ENCODE assay signal across 17 cellular contexts in the genomic region with DNA sequence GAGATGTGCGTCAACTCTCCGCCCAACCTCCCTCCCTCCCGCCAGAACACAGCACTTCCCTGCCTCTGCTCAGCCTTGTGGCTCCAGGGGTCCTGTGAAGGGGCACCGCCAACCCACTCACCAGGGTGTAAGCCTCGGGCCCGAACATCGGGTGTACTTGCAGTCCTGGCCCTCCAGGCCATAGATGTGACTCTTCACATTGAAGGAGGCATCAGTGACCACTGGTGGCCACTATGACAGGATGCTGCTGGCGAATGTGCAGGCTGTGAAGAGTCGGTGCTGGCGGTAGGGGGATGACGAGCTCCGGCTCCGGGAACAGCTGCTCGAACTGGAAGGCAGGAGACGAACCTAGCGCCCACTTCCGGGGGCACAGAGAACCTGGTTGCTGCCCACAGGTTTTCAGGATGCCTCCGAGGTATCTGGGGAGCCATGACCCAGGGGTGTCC.
"Had no signal": no experiment of that assay in that cellular context is flagged by ENCODE, and none has a peak within 500 bp of the region (broad histone marks: within the 10 kb centered on the region; RNA-seq: fewer than 3 reads in every experiment).

No MANE protein-coding gene starts in this region.

- H3K27me3 Mint-ChIP-seq: activated naive CD4-positive, alpha-beta T cell treated with anti-CD3 and anti-CD28 coated beads, Interleukin-2, amount 50 U/mL, for 24 hours; naive thymus-derived CD8-positive, alpha-beta T cell had no signal

- ATAC-seq: activated T-cell treated with anti-CD3 and anti-CD28 coated beads, Interleukin-2, amount 50 U/mL, for 4 hours; left lung; naive thymus-derived CD8-positive, alpha-beta T cell; stimulated activated naive B cell treated with anti-CD40 and anti-IgM and Interleukin-4, amounts not matched to agents 10 μg/mL and 1 μg/mL and 100 μg/mL, for 72 hours had no signal

- H2AFZ ChIP-seq: hepatocyte had no signal

- H3K4me3 ChIP-seq: adrenal gland, cardiac muscle cell, hepatocyte, left lung, tibial artery, uterus had no signal

- H3K79me2 ChIP-seq: hepatocyte had no signal

- H3K4me1 ChIP-seq: adrenal gland, left lung, tibial artery, uterus had no signal

- FAIRE-seq: endometrium, kidney had no signal

- H3K9me3 Mint-ChIP-seq: activated naive CD4-positive, alpha-beta T cell treated with anti-CD3 and anti-CD28 coated beads, Interleukin-2, amount 50 U/mL, for 24 hours; activated T-cell treated with anti-CD3 and anti-CD28 coated beads, Interleukin-2, amount 50 U/mL, for 4 hours; naive thymus-derived CD8-positive, alpha-beta T cell; stimulated activated naive B cell treated with anti-CD40 and anti-IgM and Interleukin-4, amounts not matched to agents 10 μg/mL and 1 μg/mL and 100 μg/mL, for 72 hours had no signal

- H3K4me2 ChIP-seq: hepatocyte had no signal

- H3K27me3 ChIP-seq: adrenal gland, cardiac muscle cell, hepatocyte, left lung, uterus had no signal

- DNase-seq: activated CD4-positive, alpha-beta T cell treated with anti-CD3 and anti-CD28 coated beads, Interleukin-2, amount 50 U/mL, for 48 hours; activated effector memory CD4-positive, alpha-beta T cell treated with Interleukin-2 at 50 U/mL for 16 hours; activated T-cell treated with anti-CD3 and anti-CD28 coated beads, Interleukin-2, amount 50 U/mL, for 4 hours; adrenal gland; kidney; naive thymus-derived CD8-positive, alpha-beta T cell; retina; stimulated activated CD4-positive, alpha-beta T cell treated with anti-CD3 and anti-CD28 coated beads, Interleukin-2, amount 100 ng/mL, for 48 hours; stimulated activated naive B cell treated with anti-CD40 and anti-IgM and Interleukin-4, amounts not matched to agents 10 μg/mL and 1 μg/mL and 100 μg/mL, for 72 hours; T1000; tibial artery; uterus had no signal

- H3K27ac ChIP-seq: adrenal gland, cardiac muscle cell, hepatocyte, left lung, tibial artery, uterus had no signal

- H3K4me3 Mint-ChIP-seq: activated naive CD4-positive, alpha-beta T cell treated with anti-CD3 and anti-CD28 coated beads, Interleukin-2, amount 50 U/mL, for 24 hours; activated T-cell treated with anti-CD3 and anti-CD28 coated beads, Interleukin-2, amount 50 U/mL, for 4 hours; naive thymus-derived CD8-positive, alpha-beta T cell; stimulated activated naive B cell treated with anti-CD40 and anti-IgM and Interleukin-4, amounts not matched to agents 10 μg/mL and 1 μg/mL and 100 μg/mL, for 72 hours had no signal

- H3K36me3 Mint-ChIP-seq: activated naive CD4-positive, alpha-beta T cell treated with anti-CD3 and anti-CD28 coated beads, Interleukin-2, amount 50 U/mL, for 24 hours; naive thymus-derived CD8-positive, alpha-beta T cell; stimulated activated naive B cell treated with anti-CD40 and anti-IgM and Interleukin-4, amounts not matched to agents 10 μg/mL and 1 μg/mL and 100 μg/mL, for 72 hours had no signal

- H3K9me3 ChIP-seq: adrenal gland, left lung, tibial artery, uterus had no signal

- H3K27ac Mint-ChIP-seq: activated naive CD4-positive, alpha-beta T cell treated with anti-CD3 and anti-CD28 coated beads, Interleukin-2, amount 50 U/mL, for 24 hours; stimulated activated naive B cell treated with anti-CD40 and anti-IgM and Interleukin-4, amounts not matched to agents 10 μg/mL and 1 μg/mL and 100 μg/mL, for 72 hours had no signal

- H3K36me3 ChIP-seq: adrenal gland, cardiac muscle cell, left lung, tibial artery, uterus had no signal
